Comparison of ENCODE assay signal across 9 cellular contexts in genomic region chr14:31024042-31024480, GRCh38. TPM values are rescaled to one million over a fixed set of nuclear protein-coding genes. Genes with fewer than 3 reads are reported as not detected.
A peak's percentile ranks its signal among the peaks of the same experiment; 100 is the strongest.
DNase-seq lines count a peak whose midpoint lies in the region; ATAC-seq and TF ChIP-seq lines count a peak whose summit lies in the region.
"Had no signal": no experiment of that assay in that cellular context is flagged by ENCODE, and none has a peak within 500 bp of the region (broad histone marks: within the 10 kb centered on the region; RNA-seq: fewer than 3 reads in every experiment).

No MANE protein-coding gene starts in this region.

- DNase-seq in DND-41 (no peak), OCI-LY7 (ENCODE audit: low spot score) (no peak), esophagus muscularis mucosa (ENCODE audit: extremely low spot score) (no peak), NCI-H226 (no peak), cerebellar cortex (ENCODE audit: low spot score) (no peak)
- DNase-seq: activated CD4-positive, CD25-positive, alpha-beta regulatory T cell had no signal

- H4K20me1 ChIP-seq in DND-41 (ENCODE audit: insufficient read depth, low read length) (peaks cover 36% of the 10 kb centered on the region; the same call in 1 of the 2 replicates), OCI-LY7 (ENCODE audit: insufficient read depth, low read length) (peaks cover 27% of the 10 kb centered on the region)

- intact Hi-C loops in OCI-LY7 (cut with micrococcal nuclease; ENCODE audit: unreplicated experiment) (no loop called here), esophagus muscularis mucosa (cut with DNase I) (loop anchor here (5.0 kb wide), 1 partner anchor 37 kb away; no protein-coding TSS in a partner anchor)

- H3K27me3 ChIP-seq in DND-41 (ENCODE audit: insufficient read depth, low read length, poor library complexity) (no peaks in the 10 kb centered on the region), esophagus muscularis mucosa (peaks cover 0 to 3% (median 0%) of the 10 kb centered on the region in 4 donors), parathyroid adenoma (ENCODE audit: control insufficient read depth, insufficient read depth, low read length) (no peaks in the 10 kb centered on the region)

- no peak for TF ChIP-seq POLR2A in esophagus muscularis mucosa (IDR thresholded peaks at IDR 0.05; ENCODE audit: low read depth)

- POLR2A ChIA-PET in OCI-LY7 (lab: Charles Lee): interaction anchor here (0.8 to 1.3 kb wide), 2 partner anchors 41 to 157 kb away, joined by 4 to 5 read pairs; no protein-coding TSS in a partner anchor

- H3K9ac ChIP-seq in DND-41 (ENCODE audit: low read depth, low read length): peak overlapping the region; percentile 100
- no peak overlapping the region for H3K9ac ChIP-seq in parathyroid adenoma

- H3K4me3 ChIP-seq in DND-41 (ENCODE audit: low read depth in 1 of 2, low read length in 2 of 2): peak overlapping the region; percentile 85 to 91; a peak in 3 of 4 replicates
- H3K4me3 ChIP-seq in OCI-LY7 (ENCODE audit: low read depth, low read length, poor library complexity, severe bottlenecking): peak overlapping the region; percentile 98
- H3K4me3 ChIP-seq in esophagus muscularis mucosa: peak overlapping the region; percentile 81 to 100 (median 90)
- peak overlapping the region; percentile 93 for H3K4me3 ChIP-seq in parathyroid adenoma (ENCODE audit: low read depth, low read length)

- TF ChIP-seq EP300 in esophagus muscularis mucosa (IDR thresholded peaks at IDR 0.05): no peak

- no peaks in the 10 kb centered on the region for H3K9me3 ChIP-seq in DND-41 (ENCODE audit: insufficient read depth, low read length, severe bottlenecking)
- H3K9me3 ChIP-seq in OCI-LY7 (ENCODE audit: low read length): no peaks in the 10 kb centered on the region
- no peaks in the 10 kb centered on the region for H3K9me3 ChIP-seq in esophagus muscularis mucosa
- no peaks in the 10 kb centered on the region for H3K9me3 ChIP-seq in parathyroid adenoma (ENCODE audit: control insufficient read depth, low read length)

- no TSS peak for BruUV-seq in OCI-LY7 (replicated peaks; lab: Mats Ljungman, UMichigan)

- no peaks in the 10 kb centered on the region for H3K9me2 ChIP-seq in OCI-LY7 (ENCODE audit: insufficient read depth, low read length)

- TF ChIP-seq CTCF in DND-41 (IDR thresholded peaks at IDR 0.05; ENCODE audit: borderline replicate concordance, extremely low read depth, low read length, poor library complexity, severe bottlenecking) (no peak), OCI-LY7 (conservative IDR thresholded peaks at IDR 0.05; ENCODE audit: low read length) (no peak), esophagus muscularis mucosa (IDR thresholded peaks at IDR 0.05) (no peak), parathyroid adenoma (IDR thresholded peaks at IDR 0.05) (no peak)

- ATAC-seq in DND-41 (ENCODE audit: insufficient read depth, low read depth) (no peak), GM18907 (IDR thresholded peaks at IDR 0.05; ENCODE audit: unreplicated experiment) (no peak), HG02973 (IDR thresholded peaks at IDR 0.05; ENCODE audit: unreplicated experiment) (no peak)

- peaks cover 76% of the 10 kb centered on the region for H3K79me2 ChIP-seq in DND-41 (ENCODE audit: insufficient read depth, low read length)
- H3K79me2 ChIP-seq in OCI-LY7 (ENCODE audit: insufficient read depth, low read depth, low read length): peaks cover 79% of the 10 kb centered on the region
- H3K79me2 ChIP-seq in parathyroid adenoma: peaks cover 31% of the 10 kb centered on the region

- peaks cover 39% of the 10 kb centered on the region for H3K4me1 ChIP-seq in DND-41 (ENCODE audit: insufficient read depth, low read length)
- H3K4me1 ChIP-seq in OCI-LY7 (ENCODE audit: insufficient read depth, low read length, poor library complexity, severe bottlenecking): peaks cover 25% of the 10 kb centered on the region
- H3K4me1 ChIP-seq in esophagus muscularis mucosa: peaks cover 26 to 65% (median 47%) of the 10 kb centered on the region in 4 donors
- H3K4me1 ChIP-seq in parathyroid adenoma: no peaks in the 10 kb centered on the region

- CTCF ChIA-PET in OCI-LY7 (lab: Charles Lee; ENCODE audit: unreplicated experiment): no interaction called here

- no peak overlapping the region for H2AFZ ChIP-seq in DND-41 (ENCODE audit: low read depth, low read length)
- H2AFZ ChIP-seq in OCI-LY7 (ENCODE audit: low read length): no peak overlapping the region
- H2AFZ ChIP-seq in parathyroid adenoma: no peak overlapping the region

- H3K27ac ChIP-seq in DND-41 (ENCODE audit: low read length): peak overlapping the region; percentile 85; the same call in 1 of the 2 replicates
- H3K27ac ChIP-seq in OCI-LY7 (ENCODE audit: low read depth, low read length, poor library complexity, severe bottlenecking): no peak overlapping the region
- H3K27ac ChIP-seq in esophagus muscularis mucosa (replicated peaks in 1 of 4): peak overlapping the region; percentile 98 to 100 (median 100)
- no peak overlapping the region for H3K27ac ChIP-seq in parathyroid adenoma

- H3K36me3 ChIP-seq in DND-41 (ENCODE audit: insufficient read depth, low read length): peaks cover 26% of the 10 kb centered on the region
- peaks cover 39% of the 10 kb centered on the region for H3K36me3 ChIP-seq in OCI-LY7 (ENCODE audit: insufficient read depth, low read length)
- H3K36me3 ChIP-seq in esophagus muscularis mucosa: no peaks in the 10 kb centered on the region
- H3K36me3 ChIP-seq in parathyroid adenoma (ENCODE audit: control insufficient read depth, insufficient read depth, low read length): no peaks in the 10 kb centered on the region

- H3K4me2 ChIP-seq in DND-41 (ENCODE audit: insufficient read depth, low read length): peak overlapping the region; percentile 94
- peak overlapping the region; percentile 100 for H3K4me2 ChIP-seq in OCI-LY7 (ENCODE audit: low read length)
- H3K4me2 ChIP-seq in parathyroid adenoma (ENCODE audit: low read length): peak overlapping the region; percentile 76

RNA-seq across cellular contexts. Expression of gene AP4S1, which starts 1.4 kb away (rescaled TPM):
- total RNA-seq in OCI-LY7 (2014; rRNA removed; shearing (Covaris generic)): 8.3 and 10.4 TPM in 2 replicates
- 7.6 and 7.9 TPM in 2 replicates for total RNA-seq in OCI-LY7 (2022)
- total RNA-seq in esophagus muscularis mucosa: 10 to 100 TPM in 2 of 4 donors, 1 to 10 TPM in 2; 5.0 to 12.3 (median 9.3) TPM

RNA-seq across cellular contexts. Expression of gene STRN3, which starts 2.1 kb away (rescaled TPM):
- 24.2 and 25.2 TPM in 2 replicates for total RNA-seq in OCI-LY7 (2014; rRNA removed; shearing (Covaris generic))
- 37.0 and 39.1 TPM in 2 replicates for total RNA-seq in OCI-LY7 (2022)
- 10 to 100 TPM; 54.5 to 90.1 (median 68.9) TPM for total RNA-seq in esophagus muscularis mucosa

Comparison
In these comparisons a context has a peak if more than half of its experiments do, and no peak if none do; other contexts are left out.
1. H3K27ac ChIP-seq: peak in DND-41 (single experiment) and esophagus muscularis mucosa (4 of 4); none in OCI-LY7 (single experiment) and parathyroid adenoma (single experiment).
2. Peak in every context shown above with its lines, with median percentiles within 50 percentile points of each other: H3K4me2 ChIP-seq and H3K4me3 ChIP-seq.